ENCODE assay signal across 25 cellular contexts in genomic region chr1:230156536-230156935, GRCh38.
DNase-seq lines count a peak whose midpoint lies in the region; ATAC-seq, FAIRE-seq and TF ChIP-seq lines count a peak whose summit lies in the region.
"Had no signal": no experiment of that assay in that cellular context is flagged by ENCODE, and none has a peak within 500 bp of the region (broad histone marks: within the 10 kb centered on the region; RNA-seq: fewer than 3 reads in every experiment).

No MANE protein-coding gene starts in this region.

- H3F3A ChIP-seq in OCI-LY1 (ENCODE audit: insufficient read depth, low read length) = no peaks in the 10 kb centered on the region

- TF ChIP-seq EP300 in K562 (IDR thresholded peaks at IDR 0.05; ENCODE audit: low read length) = no peak

- H3K4me1 ChIP-seq in DND-41 (ENCODE audit: insufficient read depth, low read length) (peaks cover 54% of the 10 kb centered on the region), OCI-LY1 (ENCODE audit: insufficient read depth, low read length, severe bottlenecking) (peaks cover 91% of the 10 kb centered on the region), K562 (replicated peaks in 1 of 2; ENCODE audit: control insufficient read depth in 2 of 2, insufficient read depth in 2 of 2, low read length in 2 of 2) (peaks cover 57 to 91% of the 10 kb centered on the region in 2 experiments)

- H4K20me1 ChIP-seq in DND-41 (ENCODE audit: insufficient read depth, low read length) (peaks cover 100% of the 10 kb centered on the region), OCI-LY1 (ENCODE audit: insufficient read depth, low read length) (no peaks in the 10 kb centered on the region), K562 (replicated peaks; ENCODE audit: control insufficient read depth, insufficient read depth, low read length) (no peaks in the 10 kb centered on the region)

- peak overlapping the region; percentile 9 for H3K27ac Mint-ChIP-seq in stimulated activated naive B cell treated with anti-CD40 and anti-IgM and Interleukin-4, amounts not matched to agents 10 μg/mL and 1 μg/mL and 100 μg/mL, for 72 hours

- H3K9ac ChIP-seq in DND-41 (ENCODE audit: low read depth, low read length) (no peak overlapping the region), OCI-LY1 (ENCODE audit: low read length) (peak overlapping the region; percentile 9; the same call in 1 of the 2 replicates), K562 (ENCODE audit: insufficient read depth in 1 of 2, low read depth in 2 of 2, low read length in 2 of 2) (peak overlapping the region in 1 of 2 experiments; percentile 41; a peak in 2 of 4 replicates)

- no peaks in the 10 kb centered on the region for H3K27me3 ChIP-seq in DND-41 (ENCODE audit: insufficient read depth, low read length, poor library complexity)
- H3K27me3 ChIP-seq in OCI-LY1 (ENCODE audit: insufficient read depth, low read length) = no peaks in the 10 kb centered on the region
- no peaks in the 10 kb centered on the region for H3K27me3 ChIP-seq in K562 (ENCODE audit: control insufficient read depth in 2 of 2, insufficient read depth in 2 of 2, low read length in 2 of 2)

- H2AFZ ChIP-seq in DND-41 (ENCODE audit: low read depth, low read length) (no peak overlapping the region), OCI-LY1 (ENCODE audit: low read length) (no peak overlapping the region), K562 (ENCODE audit: low read depth, low read length) (peak overlapping the region; percentile 18; the same call in 1 of the 2 replicates)
- H2AFZ ChIP-seq: GM23338, PC-9 had no signal

- H3K4me3 ChIP-seq in DND-41 (ENCODE audit: low read depth in 1 of 2, low read length in 2 of 2) (no peak overlapping the region), OCI-LY1 (ENCODE audit: low read depth, low read length, poor library complexity, severe bottlenecking) (no peak overlapping the region), K562 (no peak overlapping the region)
- H3K4me3 ChIP-seq: GM23338, PC-9 had no signal

- peaks cover 39 to 72% of the 10 kb centered on the region in 2 donors for H3K4me1 Mint-ChIP-seq in stimulated activated naive B cell treated with anti-CD40 and anti-IgM and Interleukin-4, amounts not matched to agents 10 μg/mL and 1 μg/mL and 100 μg/mL, for 72 hours

- no peak for TF ChIP-seq RAD21 in K562 (CRISPR knock-in tag; conservative IDR thresholded peaks at IDR 0.05 in 1 of 2, IDR thresholded peaks at IDR 0.05 in 1 of 2)

- H3K27ac ChIP-seq in DND-41 (ENCODE audit: low read length) (no peak overlapping the region), OCI-LY1 (ENCODE audit: low read depth, low read length, poor library complexity, severe bottlenecking) (peak overlapping the region; percentile 99), K562 (ENCODE audit: extremely low read depth, low read depth, low read length) (peak overlapping the region; percentile 41; the same call in 2 of the 3 replicates)
- H3K27ac ChIP-seq: PC-9 had no signal

- BruUV-seq in K562 (replicated peaks; lab: Mats Ljungman, UMichigan) = no TSS peak

- H3K79me2 ChIP-seq in DND-41 (ENCODE audit: insufficient read depth, low read length) (peaks cover 100% of the 10 kb centered on the region), OCI-LY1 (ENCODE audit: insufficient read depth, low read length) (peaks cover 41% of the 10 kb centered on the region), K562 (ENCODE audit: control insufficient read depth, insufficient read depth, low read length) (peaks cover 98% of the 10 kb centered on the region)

- H3K36me3 Mint-ChIP-seq in stimulated activated naive B cell treated with anti-CD40 and anti-IgM and Interleukin-4, amounts not matched to agents 10 μg/mL and 1 μg/mL and 100 μg/mL, for 72 hours = peaks cover 7 to 27% of the 10 kb centered on the region in 2 donors

- no peak for TF ChIP-seq POLR2A in K562 (conservative IDR thresholded peaks at IDR 0.05)

- H3K9me3 Mint-ChIP-seq in stimulated activated naive B cell treated with anti-CD40 and anti-IgM and Interleukin-4, amounts not matched to agents 10 μg/mL and 1 μg/mL and 100 μg/mL, for 72 hours = peaks cover 0 to 4% of the 10 kb centered on the region in 2 donors
- H3K9me3 Mint-ChIP-seq: CD4-positive, alpha-beta memory T cell; GM23338; IgD-negative memory B cell had no signal

- in situ Hi-C loops in K562 (cut with MboI) = no loop called here

- H3K9me2 ChIP-seq in OCI-LY1 (ENCODE audit: low read depth, low read length) = no peaks in the 10 kb centered on the region

- H3K36me3 ChIP-seq in DND-41 (ENCODE audit: insufficient read depth, low read length) (peaks cover 65% of the 10 kb centered on the region), OCI-LY1 (ENCODE audit: insufficient read depth, low read length) (no peaks in the 10 kb centered on the region), K562 (ENCODE audit: control insufficient read depth, insufficient read depth, low read length) (peaks cover 3% of the 10 kb centered on the region; the same call in 1 of the 3 replicates)

- CTCF ChIA-PET in K562 (lab: Yijun Ruan, JAX; ENCODE audit: low intra/inter-chr PET ratio) = no interaction called here

- POLR2A ChIA-PET in K562 (lab: Yijun Ruan, JAX) = interaction anchor here (0.7 to 3.2 kb wide), 4 partner anchors 9 to 28 kb away, joined by 3 to 17 read pairs (median 6); no protein-coding TSS in a partner anchor

- DNase-seq in DND-41 (no peak), K562 (ENCODE audit: extremely low read depth in 1 of 4, low spot score in 3 of 4) (no peak), UCSD-AML1 (lab: John Stamatoyannopoulos, UW; ENCODE audit: unreplicated experiment) (no peak), islet precursor cell (no peak)
- no peak for DNase-seq in stimulated activated naive B cell treated with anti-CD40 and anti-IgM and Interleukin-4, amounts not matched to agents 10 μg/mL and 1 μg/mL and 100 μg/mL, for 72 hours
- DNase-seq: Caco-2; CD4-positive, alpha-beta memory T cell; DMS 273 treated with DMSO at 0.1 percent for 48 hours; DMS79 treated with DMSO at 0.1 percent for 48 hours; HCEC 1CT; MM.1S; NCI-H1048; NCI-H1417 treated with DMSO at 0.1 percent for 48 hours; NCI-H187; NCI-H446 treated with DMSO at 0.1 percent for 48 hours; NCI-H526 treated with DMSO at 0.1 percent for 48 hours; PC-9; RPMI8226; SHP77 had no signal

- H3K4me3 Mint-ChIP-seq in stimulated activated naive B cell treated with anti-CD40 and anti-IgM and Interleukin-4, amounts not matched to agents 10 μg/mL and 1 μg/mL and 100 μg/mL, for 72 hours = no peak overlapping the region
- H3K4me3 Mint-ChIP-seq: CD4-positive, alpha-beta memory T cell; GM23338; IgD-negative memory B cell had no signal

- WGBS in K562 (ENCODE audit: insufficient coverage, low coverage, missing lambda C conversion rate) = 14% methylated on average over 4 of the region's 4 CpGs

- H3K27me3 Mint-ChIP-seq in stimulated activated naive B cell treated with anti-CD40 and anti-IgM and Interleukin-4, amounts not matched to agents 10 μg/mL and 1 μg/mL and 100 μg/mL, for 72 hours = no peaks in the 10 kb centered on the region
- H3K27me3 Mint-ChIP-seq: CD4-positive, alpha-beta memory T cell; IgD-negative memory B cell had no signal

- intact Hi-C loops in K562 (cut with micrococcal nuclease) = loop anchor here (10.0 kb wide), 1 partner anchor 602 kb away; the partner anchor contains the start of gene ABCB10

- ATAC-seq in DND-41 (ENCODE audit: insufficient read depth, low read depth) (peak; percentile 67), K562 (no peak), GM21737 (IDR thresholded peaks at IDR 0.05; ENCODE audit: unreplicated experiment) (no peak)
- ATAC-seq in stimulated activated naive B cell treated with anti-CD40 and anti-IgM and Interleukin-4, amounts not matched to agents 10 μg/mL and 1 μg/mL and 100 μg/mL, for 72 hours (replicated peaks) = no peak
- ATAC-seq: GM23338 had no signal

- H3K4me2 ChIP-seq in DND-41 (ENCODE audit: insufficient read depth, low read length) (no peak overlapping the region), OCI-LY1 (ENCODE audit: low read length) (peak overlapping the region; percentile 15; the same call in 1 of the 2 replicates), K562 (ENCODE audit: insufficient read depth, low read length) (peak overlapping the region; percentile 44; the same call in 1 of the 2 replicates)
- H3K4me2 ChIP-seq: GM23338, PC-9 had no signal

- no peaks in the 10 kb centered on the region for H3K9me3 ChIP-seq in DND-41 (ENCODE audit: insufficient read depth, low read length, severe bottlenecking)
- no peaks in the 10 kb centered on the region for H3K9me3 ChIP-seq in OCI-LY1 (ENCODE audit: low read length)
- no peaks in the 10 kb centered on the region for H3K9me3 ChIP-seq in K562 (replicated peaks; ENCODE audit: control insufficient read depth, insufficient read depth, low read depth, low read length)
- H3K9me3 ChIP-seq: Caco-2 had no signal

- no peak for TF ChIP-seq CTCF in DND-41 (IDR thresholded peaks at IDR 0.05; ENCODE audit: borderline replicate concordance, extremely low read depth, low read length, poor library complexity, severe bottlenecking)
- TF ChIP-seq CTCF in OCI-LY1 (IDR thresholded peaks at IDR 0.05; ENCODE audit: low read length) = no peak
- no peak for TF ChIP-seq CTCF in K562 (IDR thresholded peaks at IDR 0.05 in 2 of 3, conservative IDR thresholded peaks at IDR 0.05 in 1 of 3; ENCODE audit: insufficient read depth in 2 of 3, low read depth in 1 of 3, low read length in 3 of 3)

- no peak for FAIRE-seq in K562 (lab: Jason Lieb, UNC)
- FAIRE-seq: GM12891, GM18507 had no signal

- H3K9me1 ChIP-seq in K562 (ENCODE audit: control insufficient read depth, insufficient read depth, low read length) = peaks cover 8% of the 10 kb centered on the region

TF ChIP-seq in K562, 482 proteins besides CTCF, POLR2A, EP300 and RAD21 (continues in another document):
- TF ChIP-seq ARID3B (CRISPR knock-in tag; IDR thresholded peaks at IDR 0.05; ENCODE audit: borderline replicate concordance) = no peak
- TF ChIP-seq CBFA2T3 (IDR thresholded peaks at IDR 0.05) = peak; percentile 47; the same call in 1 of the 2 replicates
- 0 out of 2 replicates have a peak, but pooled peaks have one; percentile 54 for TF ChIP-seq ZNF77 (CRISPR knock-in tag; IDR thresholded peaks at IDR 0.05)
- no peak for TF ChIP-seq PTBP1 (IDR thresholded peaks at IDR 0.05; ENCODE audit: low read depth, low read length)
